In the genomic region with DNA sequence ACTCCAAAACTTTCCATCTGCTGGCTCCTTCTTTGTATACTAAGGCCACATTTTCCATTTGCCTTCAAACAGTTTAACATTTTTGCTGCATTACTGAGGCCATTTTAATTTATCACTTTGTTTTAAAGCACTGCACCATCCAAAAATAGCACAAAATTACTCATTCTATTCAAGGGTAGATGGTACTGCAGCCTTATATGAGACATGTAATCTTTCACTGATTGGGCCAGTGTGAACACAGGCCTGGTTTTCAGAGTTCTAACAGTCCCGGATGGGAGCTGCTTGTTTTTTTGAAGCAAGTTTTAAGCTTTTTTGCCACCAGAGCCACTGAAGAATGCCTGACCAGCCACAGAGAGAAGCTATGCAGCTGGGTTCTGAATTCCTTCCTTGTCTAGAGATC, we compare ENCODE assay signal across 1 cellular context.
A peak's percentile ranks its signal among the peaks of the same experiment; 100 is the strongest.
TF ChIP-seq lines count a peak whose summit lies in the region.

No MANE protein-coding gene starts in this region.

TF ChIP-seq in SK-N-SH, 30 proteins besides CTCF, POLR2A, EP300 and RAD21 (continued from another document):
- TF ChIP-seq, protein P1, sequence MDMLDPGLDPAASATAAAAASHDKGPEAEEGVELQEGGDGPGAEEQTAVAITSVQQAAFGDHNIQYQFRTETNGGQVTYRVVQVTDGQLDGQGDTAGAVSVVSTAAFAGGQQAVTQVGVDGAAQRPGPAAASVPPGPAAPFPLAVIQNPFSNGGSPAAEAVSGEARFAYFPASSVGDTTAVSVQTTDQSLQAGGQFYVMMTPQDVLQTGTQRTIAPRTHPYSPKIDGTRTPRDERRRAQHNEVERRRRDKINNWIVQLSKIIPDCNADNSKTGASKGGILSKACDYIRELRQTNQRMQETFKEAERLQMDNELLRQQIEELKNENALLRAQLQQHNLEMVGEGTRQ (IDR thresholded peaks at IDR 0.05; ENCODE audit: borderline replicate concordance, low read depth, low read length) = no peak
- TF ChIP-seq TAF1 (IDR thresholded peaks at IDR 0.05; ENCODE audit: borderline replicate concordance, low read depth, low read length) (no peak), JUND (IDR thresholded peaks at IDR 0.05) (peak; percentile 83), GABPA (IDR thresholded peaks at IDR 0.05; ENCODE audit: low read depth) (no peak), RCOR1 (IDR thresholded peaks at IDR 0.05; ENCODE audit: low read length) (no peak), TCF12 (IDR thresholded peaks at IDR 0.05) (peak; percentile 80), NFIC (IDR thresholded peaks at IDR 0.05; ENCODE audit: borderline replicate concordance) (peak; percentile 71), FOXM1 (IDR thresholded peaks at IDR 0.05; ENCODE audit: low read depth) (0 out of 2 replicates have a peak, but pooled peaks have one; percentile 28)
- TF ChIP-seq, protein P2, sequence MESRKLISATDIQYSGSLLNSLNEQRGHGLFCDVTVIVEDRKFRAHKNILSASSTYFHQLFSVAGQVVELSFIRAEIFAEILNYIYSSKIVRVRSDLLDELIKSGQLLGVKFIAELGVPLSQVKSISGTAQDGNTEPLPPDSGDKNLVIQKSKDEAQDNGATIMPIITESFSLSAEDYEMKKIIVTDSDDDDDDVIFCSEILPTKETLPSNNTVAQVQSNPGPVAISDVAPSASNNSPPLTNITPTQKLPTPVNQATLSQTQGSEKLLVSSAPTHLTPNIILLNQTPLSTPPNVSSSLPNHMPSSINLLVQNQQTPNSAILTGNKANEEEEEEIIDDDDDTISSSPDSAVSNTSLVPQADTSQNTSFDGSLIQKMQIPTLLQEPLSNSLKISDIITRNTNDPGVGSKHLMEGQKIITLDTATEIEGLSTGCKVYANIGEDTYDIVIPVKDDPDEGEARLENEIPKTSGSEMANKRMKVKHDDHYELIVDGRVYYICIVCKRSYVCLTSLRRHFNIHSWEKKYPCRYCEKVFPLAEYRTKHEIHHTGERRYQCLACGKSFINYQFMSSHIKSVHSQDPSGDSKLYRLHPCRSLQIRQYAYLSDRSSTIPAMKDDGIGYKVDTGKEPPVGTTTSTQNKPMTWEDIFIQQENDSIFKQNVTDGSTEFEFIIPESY (IDR thresholded peaks at IDR 0.05; ENCODE audit: borderline replicate concordance, low read depth) = no peak
